In genomic region chr14:75442166-75442565, GRCh38 we compare ENCODE assay signal across 17 cellular contexts. TPM values are rescaled to one million over a fixed set of nuclear protein-coding genes. Genes with fewer than 3 reads are reported as not detected.
DNase-seq lines count a peak whose midpoint lies in the region; FAIRE-seq and TF ChIP-seq lines count a peak whose summit lies in the region.
"Had no signal": no experiment of that assay in that cellular context is flagged by ENCODE, and none has a peak within 500 bp of the region (broad histone marks: within the 10 kb centered on the region; RNA-seq: fewer than 3 reads in every experiment).

No MANE protein-coding gene starts in this region.

- 69 to 85% (median 80%) methylated on average over 4 of the region's 4 CpGs for WGBS in stomach, 5 donors

- intact Hi-C loops in stomach (cut with DNase I; ENCODE audit: low total_unique reads) = no loop called here

- H3K36me3 Mint-ChIP-seq in astrocyte (ENCODE audit: low read depth, unreplicated experiment) = peaks cover 45% of the 10 kb centered on the region
- peaks cover 35% of the 10 kb centered on the region for H3K36me3 Mint-ChIP-seq in mesothelial cell of epicardium

- DNase-seq in HTR-8/SVneo (ENCODE audit: insufficient read length, low spot score) (no peak), astrocyte (ENCODE audit: low read depth) (no peak), mesothelial cell of epicardium (ENCODE audit: low spot score in 2 of 2, unreplicated experiment in 2 of 2) (no peak), stomach (no peak), mucosa of gallbladder (ENCODE audit: low spot score) (no peak), G401 (ENCODE audit: low spot score) (no peak), DMS153 (lab: John Stamatoyannopoulos, UW) (no peak)
- DNase-seq in stimulated activated naive CD4-positive, alpha-beta T cell treated with Interleukin-2 at 50 U/mL for 16 hours (lab: John Stamatoyannopoulos, UW) = no peak
- DNase-seq: activated CD4-positive, alpha-beta T cell treated with anti-CD3 and anti-CD28 coated beads, Interleukin-2, amount 10 ng/mL, durations not matched to agents 24 days and 14 days; activated naive CD4-positive, alpha-beta T cell treated with anti-CD3 and anti-CD28 coated beads, Interleukin-2, amount 50 U/mL, for 16 hours; activated T-cell treated with anti-CD3 and anti-CD28 coated beads for 4 hours; NCI-H2227 treated with DMSO at 0.1 percent for 48 hours; NK-92 treated with Interleukin-12 subunit alpha and Interleukin-12 subunit beta, amount 100 ng/mL, for 24 hours; SIG-M5; stimulated activated naive CD4-positive, alpha-beta T cell; T1000 had no signal

- in situ Hi-C loops in G401 (cut with HindIII; ENCODE audit: low sequenced_read_pairs) = no loop called here

- H3K9me3 ChIP-seq in astrocyte (ENCODE audit: insufficient read depth, low read depth, low read length) = no peaks in the 10 kb centered on the region
- H3K9me3 ChIP-seq in stomach = no peaks in the 10 kb centered on the region

- H3K27me3 ChIP-seq in astrocyte (ENCODE audit: insufficient read depth, low read length) = no peaks in the 10 kb centered on the region
- no peaks in the 10 kb centered on the region for H3K27me3 ChIP-seq in stomach

- no peak overlapping the region for H3K4me2 ChIP-seq in astrocyte (ENCODE audit: low read length)

- peak; percentile 74 for FAIRE-seq in HTR-8/SVneo (lab: Jason Lieb, UNC)
- no peak for FAIRE-seq in astrocyte (lab: Jason Lieb, UNC)

- H4K20me1 ChIP-seq in astrocyte (ENCODE audit: insufficient read depth, low read length) = peaks cover 3% of the 10 kb centered on the region

- no peak for TF ChIP-seq EP300 in stomach (IDR thresholded peaks at IDR 0.05)

- H3K9ac ChIP-seq in astrocyte (ENCODE audit: low read length) = no peak overlapping the region

- H3K4me3 ChIP-seq in astrocyte (ENCODE audit: insufficient read depth, low read depth, low read length) = no peak overlapping the region
- H3K4me3 ChIP-seq in stomach = no peak overlapping the region

- H3K27ac ChIP-seq in astrocyte (ENCODE audit: low read depth, low read length) (no peak overlapping the region), stomach (peak overlapping the region in 4 of 5 donors; percentile 20 to 86 (median 57))

- no peaks in the 10 kb centered on the region for H3K79me2 ChIP-seq in astrocyte (ENCODE audit: insufficient read depth, low read length)

- peaks cover 29% of the 10 kb centered on the region for H3K4me1 Mint-ChIP-seq in astrocyte (ENCODE audit: low read depth, unreplicated experiment)
- H3K4me1 Mint-ChIP-seq in mesothelial cell of epicardium = peaks cover 16% of the 10 kb centered on the region

- H3K36me3 ChIP-seq in astrocyte (ENCODE audit: insufficient read depth, low read length) (peaks cover 6% of the 10 kb centered on the region), stomach (peaks cover 24 to 56% (median 49%) of the 10 kb centered on the region in 4 donors)

- TF ChIP-seq POLR2A in stomach (IDR thresholded peaks at IDR 0.05) = no peak

- H3K4me3 Mint-ChIP-seq in astrocyte (ENCODE audit: unreplicated experiment) (no peak overlapping the region), mesothelial cell of epicardium (no peak overlapping the region)
- H3K4me3 Mint-ChIP-seq: activated CD4-positive, alpha-beta T cell treated with anti-CD3 and anti-CD28 coated beads, Interleukin-2, amount 10 ng/mL, durations not matched to agents 24 days and 14 days; brain had no signal

- TF ChIP-seq CTCF in astrocyte (IDR thresholded peaks at IDR 0.05; ENCODE audit: insufficient read depth, low read depth, low read length) (no peak), mesothelial cell of epicardium (IDR thresholded peaks at IDR 0.05; ENCODE audit: unreplicated experiment) (no peak), stomach (IDR thresholded peaks at IDR 0.05) (no peak)

- peak overlapping the region; percentile 41 for H3K27ac Mint-ChIP-seq in astrocyte (ENCODE audit: unreplicated experiment)
- H3K27ac Mint-ChIP-seq in mesothelial cell of epicardium = peak overlapping the region; percentile 35
- H3K27ac Mint-ChIP-seq: activated CD4-positive, alpha-beta T cell treated with anti-CD3 and anti-CD28 coated beads, Interleukin-2, amount 10 ng/mL, durations not matched to agents 24 days and 14 days had no signal

- no peaks in the 10 kb centered on the region for H3K9me3 Mint-ChIP-seq in astrocyte (ENCODE audit: unreplicated experiment)
- no peaks in the 10 kb centered on the region for H3K9me3 Mint-ChIP-seq in mesothelial cell of epicardium
- H3K9me3 Mint-ChIP-seq: activated CD4-positive, alpha-beta T cell treated with anti-CD3 and anti-CD28 coated beads, Interleukin-2, amount 10 ng/mL, durations not matched to agents 24 days and 14 days had no signal

- no peaks in the 10 kb centered on the region for H3K4me1 ChIP-seq in astrocyte (ENCODE audit: insufficient read depth, low read length)
- H3K4me1 ChIP-seq in stomach = peaks cover 15 to 63% (median 35%) of the 10 kb centered on the region in 4 donors

- H3K27me3 Mint-ChIP-seq in astrocyte (ENCODE audit: low read depth, unreplicated experiment) = no peaks in the 10 kb centered on the region
- no peaks in the 10 kb centered on the region for H3K27me3 Mint-ChIP-seq in mesothelial cell of epicardium (ENCODE audit: low read depth)
- H3K27me3 Mint-ChIP-seq: activated CD4-positive, alpha-beta T cell treated with anti-CD3 and anti-CD28 coated beads, Interleukin-2, amount 10 ng/mL, durations not matched to agents 24 days and 14 days; brain had no signal

- H2AFZ ChIP-seq in astrocyte (ENCODE audit: low read depth, low read length) = no peak overlapping the region

RNA-seq across cellular contexts. Expression of gene JDP2, which starts 14.3 kb away (rescaled TPM):
- total RNA-seq in astrocyte = 79.5 and 80.6 TPM in 2 replicates
- total RNA-seq in mesothelial cell of epicardium = 43.4 to 51.1 TPM (median 44.4 TPM) in 3 replicates
- 100 to 1,000 TPM in 1 of 5 donors, 10 to 100 TPM in 4; 10.3 to 145 (median 21.6) TPM for total RNA-seq in stomach
- polyA plus RNA-seq in stomach = 10 to 100 TPM; 18.5 to 82.5 (median 41.5) TPM
- total RNA-seq in mucosa of gallbladder = 43.0 TPM
- 37.4 and 40.7 TPM in 2 replicates for total RNA-seq in G401 (2014; rRNA removed; shearing (Covaris generic))
